ENCODE assay signal across 2 cellular contexts in the genomic region with DNA sequence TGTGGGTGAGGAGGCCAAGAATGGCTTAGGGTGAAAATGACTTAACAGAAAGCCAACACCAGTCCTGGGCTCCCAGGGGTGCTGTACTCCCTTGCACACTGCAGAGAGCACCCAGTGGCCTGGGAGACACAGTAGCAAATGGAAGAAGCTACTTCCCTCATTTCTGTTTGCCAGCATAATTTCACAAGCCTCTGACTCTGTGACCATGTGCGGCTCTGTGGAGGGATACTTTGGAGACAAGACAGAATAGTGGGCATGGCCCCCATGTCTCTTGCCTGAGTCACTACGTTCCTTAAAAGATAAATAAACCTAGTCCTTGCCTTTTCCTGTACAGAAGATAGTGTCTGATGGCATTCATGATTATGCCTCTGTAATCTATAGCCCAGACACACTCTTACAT.
TF ChIP-seq lines count a peak whose summit lies in the region.

No MANE protein-coding gene starts in this region.

TF ChIP-seq in GM23338, 12 proteins besides CTCF, POLR2A, EP300 and RAD21:
- TF ChIP-seq CREB1 (CRISPR knock-in tag; IDR thresholded peaks at IDR 0.05; ENCODE audit: low read depth), result no peak

TF ChIP-seq in HepG2, 621 proteins besides CTCF, POLR2A, EP300 and RAD21:
- TF ChIP-seq ZNF256 (CRISPR knock-in tag; conservative IDR thresholded peaks at IDR 0.05) (no peak), ZNF619 (CRISPR knock-in tag; IDR thresholded peaks at IDR 0.05) (no peak), NFKBIZ (CRISPR knock-in tag; IDR thresholded peaks at IDR 0.05) (no peak), MED1 (CRISPR knock-in tag; IDR thresholded peaks at IDR 0.05) (no peak), SNAPC2 (CRISPR knock-in tag; IDR thresholded peaks at IDR 0.05) (no peak), KAT2B (IDR thresholded peaks at IDR 0.05; ENCODE audit: borderline replicate concordance, low read depth, low read length) (no peak), FOXK2 (IDR thresholded peaks at IDR 0.05) (no peak), EEA1 (CRISPR knock-in tag; IDR thresholded peaks at IDR 0.05; ENCODE audit: borderline replicate concordance) (no peak), ZNF816 (CRISPR knock-in tag; IDR thresholded peaks at IDR 0.05; ENCODE audit: borderline replicate concordance) (no peak), TCF12 (IDR thresholded peaks at IDR 0.05) (no peak), TCF12 (CRISPR knock-in tag; IDR thresholded peaks at IDR 0.05) (no peak), NFE2 (CRISPR knock-in tag; IDR thresholded peaks at IDR 0.05) (no peak), SMYD3 (CRISPR knock-in tag; IDR thresholded peaks at IDR 0.05) (no peak)
- TF ChIP-seq, protein P1, sequence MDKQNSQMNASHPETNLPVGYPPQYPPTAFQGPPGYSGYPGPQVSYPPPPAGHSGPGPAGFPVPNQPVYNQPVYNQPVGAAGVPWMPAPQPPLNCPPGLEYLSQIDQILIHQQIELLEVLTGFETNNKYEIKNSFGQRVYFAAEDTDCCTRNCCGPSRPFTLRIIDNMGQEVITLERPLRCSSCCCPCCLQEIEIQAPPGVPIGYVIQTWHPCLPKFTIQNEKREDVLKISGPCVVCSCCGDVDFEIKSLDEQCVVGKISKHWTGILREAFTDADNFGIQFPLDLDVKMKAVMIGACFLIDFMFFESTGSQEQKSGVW (CRISPR knock-in tag; IDR thresholded peaks at IDR 0.05; ENCODE audit: borderline replicate concordance), result no peak
- TF ChIP-seq, protein P2, sequence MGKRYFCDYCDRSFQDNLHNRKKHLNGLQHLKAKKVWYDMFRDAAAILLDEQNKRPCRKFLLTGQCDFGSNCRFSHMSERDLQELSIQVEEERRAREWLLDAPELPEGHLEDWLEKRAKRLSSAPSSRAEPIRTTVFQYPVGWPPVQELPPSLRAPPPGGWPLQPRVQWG (CRISPR knock-in tag; IDR thresholded peaks at IDR 0.05; ENCODE audit: borderline replicate concordance, low read depth), result no peak
- TF ChIP-seq, protein P3, sequence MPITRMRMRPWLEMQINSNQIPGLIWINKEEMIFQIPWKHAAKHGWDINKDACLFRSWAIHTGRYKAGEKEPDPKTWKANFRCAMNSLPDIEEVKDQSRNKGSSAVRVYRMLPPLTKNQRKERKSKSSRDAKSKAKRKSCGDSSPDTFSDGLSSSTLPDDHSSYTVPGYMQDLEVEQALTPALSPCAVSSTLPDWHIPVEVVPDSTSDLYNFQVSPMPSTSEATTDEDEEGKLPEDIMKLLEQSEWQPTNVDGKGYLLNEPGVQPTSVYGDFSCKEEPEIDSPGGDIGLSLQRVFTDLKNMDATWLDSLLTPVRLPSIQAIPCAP (CRISPR knock-in tag; IDR thresholded peaks at IDR 0.05; ENCODE audit: low read depth), result no peak
- TF ChIP-seq, protein P4, sequence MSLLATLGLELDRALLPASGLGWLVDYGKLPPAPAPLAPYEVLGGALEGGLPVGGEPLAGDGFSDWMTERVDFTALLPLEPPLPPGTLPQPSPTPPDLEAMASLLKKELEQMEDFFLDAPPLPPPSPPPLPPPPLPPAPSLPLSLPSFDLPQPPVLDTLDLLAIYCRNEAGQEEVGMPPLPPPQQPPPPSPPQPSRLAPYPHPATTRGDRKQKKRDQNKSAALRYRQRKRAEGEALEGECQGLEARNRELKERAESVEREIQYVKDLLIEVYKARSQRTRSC (CRISPR knock-in tag; IDR thresholded peaks at IDR 0.05; ENCODE audit: low read depth), result no peak
